ENCODE assay signal across 33 cellular contexts in genomic region chr12:23482571-23482970, GRCh38.
"Had no signal": no experiment of that assay in that cellular context is flagged by ENCODE, and none has a peak within 500 bp of the region (broad histone marks: within the 10 kb centered on the region; RNA-seq: fewer than 3 reads in every experiment).

No MANE protein-coding gene starts in this region.

- H3K4me1 ChIP-seq: adrenal gland, ascending aorta, body of pancreas, breast epithelium had no signal

- H3K36me3 ChIP-seq: adrenal gland, ascending aorta, brain microvascular endothelial cell, breast epithelium, cardiac muscle cell had no signal

- H3K27me3 ChIP-seq: adrenal gland, ascending aorta, body of pancreas, brain microvascular endothelial cell, breast epithelium, cardiac muscle cell had no signal

- H3K27ac ChIP-seq: adrenal gland, ascending aorta, body of pancreas, brain microvascular endothelial cell, breast epithelium, cardiac muscle cell had no signal

- ATAC-seq: activated naive CD4-positive, alpha-beta T cell treated with anti-CD3 and anti-CD28 coated beads, Interleukin-2, amount 50 U/mL, for 72 hours; activated naive CD8-positive, alpha-beta T cell treated with anti-CD3 and anti-CD28 coated beads, Interleukin-2, amount 50 U/mL, for 24 hours; activated T-cell treated with anti-CD3 and anti-CD28 coated beads, Interleukin-2, amount 50 U/mL, for 4 hours; activated T-cell treated with anti-CD3 and anti-CD28 coated beads, Interleukin-2, amount 50 U/mL, for 72 hours; activated T-helper 17 cell treated with anti-CD3 and anti-CD28 coated beads, Interleukin-2, amount 50 U/mL, for 72 hours; body of pancreas had no signal

- DNase-seq: activated effector memory CD4-positive, alpha-beta T cell treated with anti-CD3 and anti-CD28 coated beads, Interleukin-2, amount 50 U/mL, for 16 hours; activated effector memory CD4-positive, alpha-beta T cell treated with Interleukin-2 at 50 U/mL for 16 hours; activated gamma-delta T cell; activated gamma-delta T cell treated with Interleukin-2 at 50 U/mL for 16 hours; activated naive CD4-positive, alpha-beta T cell; activated naive CD4-positive, alpha-beta T cell treated with anti-CD3 and anti-CD28 coated beads for 36 hours; activated naive CD4-positive, alpha-beta T cell treated with anti-CD3 and anti-CD28 coated beads, Interleukin-2, amount 10 ng/mL, durations not matched to agents 7 days and 5 days; activated naive CD4-positive, alpha-beta T cell treated with anti-CD3 and anti-CD28 coated beads, Interleukin-2, amount 50 U/mL, for 16 hours; activated naive CD4-positive, alpha-beta T cell treated with Interleukin-2 at 50 U/mL for 16 hours; activated naive CD8-positive, alpha-beta T cell treated with anti-CD3 and anti-CD28 coated beads for 36 hours; activated naive CD8-positive, alpha-beta T cell treated with anti-CD3 and anti-CD28 coated beads, Interleukin-2, amount 10 ng/mL, durations not matched to agents 7 days and 5 days; activated naive CD8-positive, alpha-beta T cell treated with anti-CD3 and anti-CD28 coated beads, Interleukin-2, amount 50 U/mL, for 24 hours; activated T-cell treated with anti-CD3 and anti-CD28 coated beads, Interleukin-2, amount 50 U/mL, for 1 hour; activated T-cell treated with anti-CD3 and anti-CD28 coated beads, Interleukin-2, amount 50 U/mL, for 24 hours; activated T-cell treated with anti-CD3 and anti-CD28 coated beads, Interleukin-2, amount 50 U/mL, for 4 hours; activated T-cell treated with anti-CD3 and anti-CD28 coated beads, Interleukin-2, amount 50 U/mL, for 48 hours; activated T-cell treated with anti-CD3 and anti-CD28 coated beads, Interleukin-2, amount 50 U/mL, for 72 hours; adrenal gland; amniotic stem cell; amygdala; anterior cingulate cortex; aorta; body of pancreas; brain microvascular endothelial cell; caudate nucleus; central memory CD4-positive, alpha-beta T cell; cerebellar nuclear complex had no signal

- H3K9me3 ChIP-seq: adrenal gland, ascending aorta, body of pancreas had no signal

- FAIRE-seq: astrocyte had no signal

- H3K4me3 ChIP-seq: adrenal gland, ascending aorta, body of pancreas, breast epithelium, cardiac muscle cell had no signal
